In the genomic region with DNA sequence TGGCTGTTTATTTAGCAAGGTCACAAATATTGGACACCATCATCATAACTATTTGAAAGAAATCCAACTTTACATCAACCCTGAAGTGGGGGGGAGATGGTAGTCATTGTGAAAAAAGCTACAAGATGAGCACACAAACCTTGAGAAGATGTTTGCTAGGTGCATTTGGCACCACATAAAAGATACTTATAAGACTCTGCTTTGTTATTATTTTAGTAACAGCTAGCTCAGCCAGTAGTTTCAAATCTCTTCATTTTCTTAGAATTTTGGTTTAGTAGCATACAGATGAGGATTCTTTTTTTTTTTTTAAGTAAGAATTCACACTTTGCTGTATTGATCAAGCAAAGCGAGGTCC, we compare ENCODE assay signal across 1 cellular context.
TF ChIP-seq lines count a peak whose summit lies in the region.

No MANE protein-coding gene starts in this region.

TF ChIP-seq in HepG2, 621 proteins besides CTCF, POLR2A, EP300 and RAD21 (continued from another document):
- TF ChIP-seq ZNF644 (CRISPR knock-in tag; IDR thresholded peaks at IDR 0.05; ENCODE audit: low read depth) (no peak), GPN1 (CRISPR knock-in tag; IDR thresholded peaks at IDR 0.05; ENCODE audit: borderline replicate concordance) (no peak)
